Comparison of ENCODE assay signal across 1 cellular context in genomic region chr2:227447606-227448005, GRCh38.
TF ChIP-seq lines count a peak whose summit lies in the region.

No MANE protein-coding gene starts in this region.

TF ChIP-seq in SK-N-SH, 30 proteins besides CTCF, POLR2A, EP300 and RAD21 (continued from another document):
- TF ChIP-seq, protein P1, sequence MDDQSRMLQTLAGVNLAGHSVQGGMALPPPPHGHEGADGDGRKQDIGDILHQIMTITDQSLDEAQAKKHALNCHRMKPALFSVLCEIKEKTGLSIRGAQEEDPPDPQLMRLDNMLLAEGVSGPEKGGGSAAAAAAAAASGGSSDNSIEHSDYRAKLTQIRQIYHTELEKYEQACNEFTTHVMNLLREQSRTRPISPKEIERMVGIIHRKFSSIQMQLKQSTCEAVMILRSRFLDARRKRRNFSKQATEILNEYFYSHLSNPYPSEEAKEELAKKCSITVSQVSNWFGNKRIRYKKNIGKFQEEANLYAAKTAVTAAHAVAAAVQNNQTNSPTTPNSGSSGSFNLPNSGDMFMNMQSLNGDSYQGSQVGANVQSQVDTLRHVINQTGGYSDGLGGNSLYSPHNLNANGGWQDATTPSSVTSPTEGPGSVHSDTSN (IDR thresholded peaks at IDR 0.05), result peak; percentile 27; the same call in 1 of the 2 replicates
